In genomic region chr1:15427280-15427666, GRCh38 we compare ENCODE assay signal across 20 cellular contexts. TPM values are rescaled to one million over a fixed set of nuclear protein-coding genes. Genes with fewer than 3 reads are reported as not detected.
A peak's percentile ranks its signal among the peaks of the same experiment; 100 is the strongest.
DNase-seq lines count a peak whose midpoint lies in the region; TF ChIP-seq lines count a peak whose summit lies in the region.
"Had no signal": no experiment of that assay in that cellular context is flagged by ENCODE, and none has a peak within 500 bp of the region (broad histone marks: within the 10 kb centered on the region; RNA-seq: fewer than 3 reads in every experiment).

No MANE protein-coding gene starts in this region.

- H3K27ac ChIP-seq in CD4-positive, alpha-beta memory T cell (ENCODE audit: low read depth, low read length), result no peak overlapping the region
- H3K27ac ChIP-seq in left ventricle myocardium inferior (replicated peaks) (peak overlapping the region; percentile 46), rectal smooth muscle tissue (ENCODE audit: low read depth, low read length) (peak overlapping the region; percentile 86)

- intact Hi-C loops in CD4-positive, alpha-beta memory T cell (cut with micrococcal nuclease), result no loop called here
- intact Hi-C loops in left ventricle myocardium inferior (cut with micrococcal nuclease), result no loop called here

- peak overlapping the region; percentile 27 for H3K9ac ChIP-seq in rectal smooth muscle tissue (ENCODE audit: low read length)

- H3K9me3 Mint-ChIP-seq in CD4-positive, alpha-beta memory T cell, result no peaks in the 10 kb centered on the region
- H3K9me3 Mint-ChIP-seq in activated naive CD8-positive, alpha-beta T cell treated with anti-CD3 and anti-CD28 coated beads for 36 hours, result no peaks in the 10 kb centered on the region
- H3K9me3 Mint-ChIP-seq: naive B cell had no signal

- peak overlapping the region in 4 of 7 donors; percentile 18 to 84 (median 68) for H3K27ac Mint-ChIP-seq in CD4-positive, alpha-beta memory T cell
- no peak overlapping the region for H3K27ac Mint-ChIP-seq in activated naive CD8-positive, alpha-beta T cell treated with anti-CD3 and anti-CD28 coated beads for 36 hours

- H3K36me3 Mint-ChIP-seq in CD4-positive, alpha-beta memory T cell, result peaks cover 12 to 45% of the 10 kb centered on the region in 2 donors
- no peaks in the 10 kb centered on the region for H3K36me3 Mint-ChIP-seq in activated naive CD8-positive, alpha-beta T cell treated with anti-CD3 and anti-CD28 coated beads for 36 hours
- H3K36me3 Mint-ChIP-seq: activated CD8-positive, alpha-beta memory T cell treated with anti-CD3 and anti-CD28 coated beads, Interleukin-2, amount 10 ng/mL, durations not matched to agents 7 days and 5 days had no signal

- TF ChIP-seq CTCF in WI38 (IDR thresholded peaks at IDR 0.05; ENCODE audit: low read depth, low read length) (0 out of 2 replicates have a peak, but pooled peaks have one; percentile 0), left ventricle myocardium inferior (IDR thresholded peaks at IDR 0.05; ENCODE audit: borderline replicate concordance) (no peak)

- H3K4me3 Mint-ChIP-seq in CD4-positive, alpha-beta memory T cell, result no peak overlapping the region
- H3K4me3 Mint-ChIP-seq in activated naive CD8-positive, alpha-beta T cell treated with anti-CD3 and anti-CD28 coated beads for 36 hours, result no peak overlapping the region
- H3K4me3 Mint-ChIP-seq: activated CD8-positive, alpha-beta memory T cell treated with anti-CD3 and anti-CD28 coated beads, Interleukin-2, amount 10 ng/mL, durations not matched to agents 7 days and 5 days had no signal

- H3K27me3 ChIP-seq in CD4-positive, alpha-beta memory T cell (ENCODE audit: insufficient read depth, low read length), result no peaks in the 10 kb centered on the region
- H3K27me3 ChIP-seq in left ventricle myocardium inferior (ENCODE audit: low read depth), result no peaks in the 10 kb centered on the region
- no peaks in the 10 kb centered on the region for H3K27me3 ChIP-seq in rectal smooth muscle tissue (ENCODE audit: control insufficient read depth, insufficient read depth, low read length)

- DNase-seq in CD4-positive, alpha-beta memory T cell, result no peak
- DNase-seq in left ventricle myocardium inferior (no peak), NCI-H510A treated with DMSO at 0.1 percent for 48 hours (lab: John Stamatoyannopoulos, UW) (no peak), NCI-H2107 (lab: John Stamatoyannopoulos, UW) (no peak)
- DNase-seq in activated naive CD8-positive, alpha-beta T cell treated with anti-CD3 and anti-CD28 coated beads for 36 hours, result no peak
- no peak for DNase-seq in activated CD8-positive, alpha-beta memory T cell treated with anti-CD3 and anti-CD28 coated beads, Interleukin-2, amount 50 U/mL, for 48 hours
- DNase-seq: activated CD8-positive, alpha-beta memory T cell treated with anti-CD3 and anti-CD28 coated beads, Interleukin-2, amount 10 ng/mL, durations not matched to agents 7 days and 5 days; activated gamma-delta T cell; foreskin melanocyte; naive B cell; NCI-H146; NCI-H2227 treated with DMSO at 0.1 percent for 48 hours; NK-92 treated with Interleukin-12 subunit alpha and Interleukin-12 subunit beta, amount 100 ng/mL, for 24 hours; SHP77 treated with DMSO at 0.1 percent for 48 hours; T-helper 2 cell had no signal

- no peaks in the 10 kb centered on the region for H3K9me3 ChIP-seq in CD4-positive, alpha-beta memory T cell (ENCODE audit: control insufficient read depth in 1 of 2, low read length in 2 of 2)
- H3K9me3 ChIP-seq in left ventricle myocardium inferior (replicated peaks), result no peaks in the 10 kb centered on the region
- H3K9me3 ChIP-seq: HAP-1 had no signal

- POLR2A ChIA-PET in CD4-positive, alpha-beta memory T cell (lab: Charles Lee; ENCODE audit: partially characterized antibody), result no interaction called here

- peaks cover 0 to 16% (median 1%) of the 10 kb centered on the region in 4 donors for H3K4me1 Mint-ChIP-seq in CD4-positive, alpha-beta memory T cell
- peaks cover 8% of the 10 kb centered on the region for H3K4me1 Mint-ChIP-seq in activated naive CD8-positive, alpha-beta T cell treated with anti-CD3 and anti-CD28 coated beads for 36 hours

- peaks cover 9% of the 10 kb centered on the region for H3K36me3 ChIP-seq in CD4-positive, alpha-beta memory T cell (ENCODE audit: insufficient read depth, low read length)
- H3K36me3 ChIP-seq in left ventricle myocardium inferior, result peaks cover 26% of the 10 kb centered on the region
- peaks cover 7% of the 10 kb centered on the region for H3K36me3 ChIP-seq in rectal smooth muscle tissue (ENCODE audit: control insufficient read depth, insufficient read depth, low read length)

- no peaks in the 10 kb centered on the region for H3K4me1 ChIP-seq in CD4-positive, alpha-beta memory T cell (ENCODE audit: insufficient read depth, low read length)
- peaks cover 44% of the 10 kb centered on the region for H3K4me1 ChIP-seq in left ventricle myocardium inferior
- peaks cover 16% of the 10 kb centered on the region for H3K4me1 ChIP-seq in rectal smooth muscle tissue (ENCODE audit: control insufficient read depth, insufficient read depth, low read length)
- H3K4me1 ChIP-seq: HAP-1 had no signal

- no peaks in the 10 kb centered on the region for H3K27me3 Mint-ChIP-seq in CD4-positive, alpha-beta memory T cell
- H3K27me3 Mint-ChIP-seq in activated naive CD8-positive, alpha-beta T cell treated with anti-CD3 and anti-CD28 coated beads for 36 hours, result no peaks in the 10 kb centered on the region
- H3K27me3 Mint-ChIP-seq: activated CD8-positive, alpha-beta memory T cell treated with anti-CD3 and anti-CD28 coated beads, Interleukin-2, amount 10 ng/mL, durations not matched to agents 7 days and 5 days; naive B cell had no signal

- CTCF ChIA-PET in CD4-positive, alpha-beta memory T cell (lab: Charles Lee; ENCODE audit: partially characterized antibody), result interaction anchor here (1.3 to 14.3 kb wide), 2 partner anchors 10 to 105 kb away, joined by 4 to 274 read pairs; no protein-coding TSS in a partner anchor

- no peak overlapping the region for H3K4me3 ChIP-seq in CD4-positive, alpha-beta memory T cell (ENCODE audit: low read length in 2 of 2)
- H3K4me3 ChIP-seq in WI38 (ENCODE audit: low read depth, low read length), result no peak overlapping the region
- no peak overlapping the region for H3K4me3 ChIP-seq in left ventricle myocardium inferior
- H3K4me3 ChIP-seq in rectal smooth muscle tissue (ENCODE audit: low read length), result no peak overlapping the region
- H3K4me3 ChIP-seq: HAP-1 had no signal

RNA-seq across cellular contexts. Expression of gene CTRC, which starts 11.0 kb away (rescaled TPM):
- total RNA-seq in CD4-positive, alpha-beta memory T cell, result under 1 TPM in 1 of 2 experiments, not detected in 1; 0.17 TPM
- polyA plus RNA-seq in CD4-positive, alpha-beta memory T cell, result not detected
- total RNA-seq in left ventricle myocardium inferior, result not detected
- total RNA-seq in activated naive CD8-positive, alpha-beta T cell treated with anti-CD3 and anti-CD28 coated beads for 36 hours, result under 1 TPM in 1 of 2 experiments, not detected in 1; 0.30 TPM
- total RNA-seq: HT-29, pulmonary artery endothelial cell had no signal

RNA-seq across cellular contexts. Expression of gene EFHD2, which starts 17.6 kb away (rescaled TPM):
- total RNA-seq in CD4-positive, alpha-beta memory T cell, result 10 to 100 TPM; 46.4 to 50.3 TPM
- 10 to 100 TPM; 58.4 to 66.7 TPM for polyA plus RNA-seq in CD4-positive, alpha-beta memory T cell
- 15.0 TPM for total RNA-seq in left ventricle myocardium inferior
- 10 to 100 TPM; 45.6 to 46.2 TPM for total RNA-seq in activated naive CD8-positive, alpha-beta T cell treated with anti-CD3 and anti-CD28 coated beads for 36 hours

RNA-seq across cellular contexts. Expression of gene CELA2A, which starts 29.3 kb away (rescaled TPM):
- total RNA-seq in CD4-positive, alpha-beta memory T cell, result not detected
- not detected for polyA plus RNA-seq in CD4-positive, alpha-beta memory T cell
- not detected for total RNA-seq in left ventricle myocardium inferior
- total RNA-seq in activated naive CD8-positive, alpha-beta T cell treated with anti-CD3 and anti-CD28 coated beads for 36 hours, result not detected
- total RNA-seq: activated CD8-positive, alpha-beta memory T cell treated with anti-CD3 and anti-CD28 coated beads, Interleukin-2, amount 10 ng/mL, durations not matched to agents 7 days and 5 days; HT-29; pulmonary artery endothelial cell had no signal

RNA-seq across cellular contexts. Expression of gene CELA2B, which starts 48.6 kb away (rescaled TPM):
- total RNA-seq in CD4-positive, alpha-beta memory T cell, result not detected
- not detected for polyA plus RNA-seq in CD4-positive, alpha-beta memory T cell
- not detected for total RNA-seq in left ventricle myocardium inferior
- not detected for total RNA-seq in activated naive CD8-positive, alpha-beta T cell treated with anti-CD3 and anti-CD28 coated beads for 36 hours
- total RNA-seq: activated CD8-positive, alpha-beta memory T cell treated with anti-CD3 and anti-CD28 coated beads, Interleukin-2, amount 10 ng/mL, durations not matched to agents 7 days and 5 days; HT-29; pulmonary artery endothelial cell had no signal
